Comparison of ENCODE assay signal across 27 cellular contexts in genomic region chr6:81638366-81638765, GRCh38.
"Had no signal": no experiment of that assay in that cellular context is flagged by ENCODE, and none has a peak within 500 bp of the region (broad histone marks: within the 10 kb centered on the region; RNA-seq: fewer than 3 reads in every experiment).

No MANE protein-coding gene starts in this region.

- FAIRE-seq: colon had no signal

- H3K4me3 ChIP-seq: dorsolateral prefrontal cortex, heart right ventricle, lung, prostate gland, right atrium auricular region, smooth muscle cell, suprapubic skin, transverse colon had no signal

- H3K27me3 ChIP-seq: dorsolateral prefrontal cortex, heart right ventricle, right atrium auricular region, suprapubic skin, transverse colon had no signal

- H3K27ac ChIP-seq: dorsolateral prefrontal cortex, epithelial cell of prostate, heart right ventricle, prostate gland, right atrium auricular region, suprapubic skin, transverse colon had no signal

- H3K4me1 ChIP-seq: heart right ventricle, prostate gland, right atrium auricular region, suprapubic skin, transverse colon had no signal

- H3K9me3 ChIP-seq: prostate gland, right atrium auricular region, suprapubic skin, transverse colon had no signal

- DNase-seq: dorsolateral prefrontal cortex; effector CD4-positive, alpha-beta T cell; foreskin fibroblast; glutamatergic neuron; heart right ventricle; hippocampal formation; kidney; midbrain; naive thymus-derived CD4-positive, alpha-beta T cell; nucleus accumbens; stimulated activated CD4-positive, alpha-beta T cell treated with anti-CD3 and anti-CD28 coated beads, Interleukin-12 subunit alpha, Interleukin-12 subunit beta, amount 100 ng/mL, for 4 hours; stimulated activated CD4-positive, alpha-beta T cell treated with anti-CD3 and anti-CD28 coated beads, Interleukin-1b, Interleukin-23, amount 100 ng/mL, for 48 hours; stimulated activated CD4-positive, alpha-beta T cell treated with anti-CD3 and anti-CD28 coated beads, Interleukin-4, amount 100 ng/mL, for 1 hour; stimulated activated CD8-positive, alpha-beta memory T cell treated with anti-CD3 and anti-CD28 coated beads, Interleukin-4, amount 100 ng/mL, for 48 hours; stimulated activated naive CD4-positive, alpha-beta T cell; stimulated activated naive CD8-positive, alpha-beta T cell treated with anti-CD3 and anti-CD28 coated beads, Interleukin-15, amount 100 ng/mL, for 72 hours; transverse colon had no signal

- H3K4me2 ChIP-seq: smooth muscle cell had no signal

- H3K36me3 ChIP-seq: heart right ventricle, prostate gland, right atrium auricular region, suprapubic skin, transverse colon had no signal

- ATAC-seq: esophagus mucosa; heart right ventricle; left lobe of liver; naive thymus-derived CD4-positive, alpha-beta T cell; sciatic nerve; stimulated activated naive CD8-positive, alpha-beta T cell treated with anti-CD3 and anti-CD28 coated beads, Interleukin-15, amount 100 ng/mL, for 72 hours had no signal
